Comparison of ENCODE assay signal across 22 cellular contexts in the genomic region with DNA sequence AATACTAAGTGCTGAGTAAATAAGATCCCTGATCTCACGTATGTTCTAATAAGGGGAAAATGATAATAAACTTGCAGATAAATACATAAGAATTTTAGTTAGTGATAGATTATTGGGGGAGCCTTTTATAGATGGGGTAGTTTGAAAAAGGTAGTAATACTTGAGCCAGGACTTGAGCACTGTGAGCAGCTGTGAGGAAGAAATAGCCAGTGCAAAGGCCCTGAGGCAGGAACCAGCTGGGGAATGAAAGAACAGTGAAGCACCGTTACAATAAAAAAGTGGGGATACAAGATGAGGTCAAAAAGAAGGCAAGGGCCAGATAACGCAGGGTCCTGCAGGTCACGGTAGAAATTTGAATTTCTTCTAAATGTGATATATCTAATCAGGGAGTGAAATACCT.
DNase-seq lines count a peak whose midpoint lies in the region; FAIRE-seq and TF ChIP-seq lines count a peak whose summit lies in the region.
"Had no signal": no experiment of that assay in that cellular context is flagged by ENCODE, and none has a peak within 500 bp of the region (broad histone marks: within the 10 kb centered on the region; RNA-seq: fewer than 3 reads in every experiment).

No MANE protein-coding gene starts in this region.

- H3K4me3 Mint-ChIP-seq in CD14-positive monocyte: no peak overlapping the region
- H3K4me3 Mint-ChIP-seq: CD4-positive, alpha-beta T cell; HFFc6; IgD-negative memory B cell had no signal

- H2AFZ ChIP-seq in H1 (ENCODE audit: low read length): no peak overlapping the region
- H2AFZ ChIP-seq: GM23248 had no signal

- no peak overlapping the region for H3K14ac ChIP-seq in H1 (ENCODE audit: insufficient read length)

- H2BK5ac ChIP-seq in H1 (ENCODE audit: low read depth, low read length): no peak overlapping the region

- no peak overlapping the region for H2AK5ac ChIP-seq in H1 (ENCODE audit: low read depth, low read length)

- H2BK15ac ChIP-seq in H1 (ENCODE audit: low read length): no peak overlapping the region

- H2BK12ac ChIP-seq in H1 (ENCODE audit: low read depth, low read length): no peak overlapping the region

- TF ChIP-seq EP300 in H1 (IDR thresholded peaks at IDR 0.05; ENCODE audit: borderline replicate concordance in 1 of 2, low read depth in 2 of 2, low read length in 2 of 2): no peak

- CTCF ChIA-PET in H1 (lab: Charles Lee; ENCODE audit: partially characterized antibody): interaction anchor here (0.6 to 0.7 kb wide), 2 partner anchors 13 to 43 kb away, joined by 3 read pairs; no protein-coding TSS in a partner anchor

- POLR2A ChIA-PET in H1 (lab: Charles Lee; ENCODE audit: partially characterized antibody): no interaction called here

- no peak overlapping the region for H3K4ac ChIP-seq in H1 (replicated peaks; ENCODE audit: insufficient read length, low read depth, low read length)

- H3K79me1 ChIP-seq in H1 (ENCODE audit: low read depth, low read length): no peaks in the 10 kb centered on the region

- 96% methylated on average over 4 of the region's 4 CpGs; no CpG with 5 or more reads in 1 of the 2 experiments for WGBS in H1 (ENCODE audit: extremely low coverage in 1 of 2, insufficient coverage in 1 of 2, insufficient read length in 1 of 2, insufficient replicate concordance in 2 of 2, low coverage in 1 of 2, low lambda C conversion rate in 2 of 2, missing lambda C conversion rate in 1 of 2), 2 experiments
- 88 to 96% (median 95%) methylated on average over 4 of the region's 4 CpGs for WGBS in spleen, 5 donors

- no peak for FAIRE-seq in H1 (lab: Jason Lieb, UNC)
- FAIRE-seq: A204.1, GM12891, GM19239 had no signal

- H3K9me3 ChIP-seq in H1 (ENCODE audit: insufficient read depth in 2 of 2, low read depth in 1 of 2, low read length in 1 of 2) (no peaks in the 10 kb centered on the region), spleen (no peaks in the 10 kb centered on the region)
- H3K9me3 ChIP-seq: BE2C, Caco-2 had no signal

- H3K27me3 Mint-ChIP-seq in CD14-positive monocyte (ENCODE audit: low read depth in 3 of 3): peaks cover 0 to 4% (median 0%) of the 10 kb centered on the region in 3 donors
- H3K27me3 Mint-ChIP-seq: IgD-negative memory B cell had no signal

- no peaks in the 10 kb centered on the region for H3K36me3 Mint-ChIP-seq in CD14-positive monocyte
- H3K36me3 Mint-ChIP-seq: IgD-negative memory B cell had no signal

- no peaks in the 10 kb centered on the region for H3K79me2 ChIP-seq in H1 (ENCODE audit: control insufficient read depth in 1 of 2, insufficient read depth in 2 of 2, low read length in 2 of 2)

- no peaks in the 10 kb centered on the region for H3K4me1 ChIP-seq in H1 (replicated peaks in 1 of 4; ENCODE audit: control insufficient read depth in 3 of 4, insufficient read depth in 4 of 4, low read length in 3 of 4)
- peaks cover 0 to 4% (median 0%) of the 10 kb centered on the region in 6 donors for H3K4me1 ChIP-seq in spleen
- H3K4me1 ChIP-seq: BE2C had no signal

- no peak overlapping the region for H3K9ac ChIP-seq in H1 (replicated peaks in 1 of 4; ENCODE audit: extremely low read depth in 1 of 4, low read depth in 3 of 4, low read length in 3 of 4)
- H3K9ac ChIP-seq: GM23248 had no signal

- no peak overlapping the region for H3K23ac ChIP-seq in H1 (ENCODE audit: insufficient read length)

- H3K4me3 ChIP-seq in H1 (ENCODE audit: extremely low read depth in 1 of 4, insufficient read depth in 2 of 4, low read depth in 3 of 4, low read length in 4 of 4): no peak overlapping the region
- no peak overlapping the region for H3K4me3 ChIP-seq in spleen
- H3K4me3 ChIP-seq: GM23248 had no signal

- no peaks in the 10 kb centered on the region for H3K36me3 ChIP-seq in H1 (ENCODE audit: control insufficient read depth in 2 of 4, insufficient read depth in 4 of 4, low read length in 3 of 4)
- H3K36me3 ChIP-seq in spleen: no peaks in the 10 kb centered on the region
- H3K36me3 ChIP-seq: BE2C had no signal

- no peak overlapping the region for H2BK20ac ChIP-seq in H1 (ENCODE audit: low read length)

- peaks cover 0 to 2% (median 0%) of the 10 kb centered on the region in 7 donors for H3K9me3 Mint-ChIP-seq in CD14-positive monocyte
- H3K9me3 Mint-ChIP-seq: CD4-positive, alpha-beta T cell; HFFc6 had no signal

- H4K8ac ChIP-seq in H1 (ENCODE audit: extremely low read depth, insufficient read depth, low read length): no peak overlapping the region

- peak overlapping the region; percentile 50 for H3K27ac ChIP-seq in VCaP
- H3K27ac ChIP-seq in H1 (ENCODE audit: low read depth, low read length): no peak overlapping the region
- peak overlapping the region in 5 of 8 donors; percentile 42 to 67 (median 59) for H3K27ac ChIP-seq in spleen
- H3K27ac ChIP-seq: GM23248, HL-60 had no signal

- no peaks in the 10 kb centered on the region for H4K20me1 ChIP-seq in H1 (replicated peaks in 1 of 2; ENCODE audit: control insufficient read depth in 1 of 2, insufficient read depth in 2 of 2, low read length in 2 of 2)

- no peaks in the 10 kb centered on the region for H3K27me3 ChIP-seq in H1 (replicated peaks in 1 of 4; ENCODE audit: control insufficient read depth in 3 of 4, extremely low read depth in 1 of 4, insufficient read depth in 3 of 4, low read length in 3 of 4)
- no peaks in the 10 kb centered on the region for H3K27me3 ChIP-seq in spleen (replicated peaks in 1 of 7)
- H3K27me3 ChIP-seq: BE2C had no signal

- H3K27ac Mint-ChIP-seq in CD14-positive monocyte: peak overlapping the region in 4 of 7 donors; percentile 30 to 88 (median 73)
- H3K27ac Mint-ChIP-seq: CD4-positive, alpha-beta T cell; IgD-negative memory B cell had no signal

- DNase-seq in CD14-positive monocyte (ENCODE audit: low spot score) (no peak), H1 (ENCODE audit: low read depth in 1 of 2, low spot score in 2 of 2) (no peak), spleen (no peak), NCI-H446 (lab: John Stamatoyannopoulos, UW) (no peak)
- DNase-seq in activated naive CD4-positive, alpha-beta T cell (lab: John Stamatoyannopoulos, UW): no peak
- no peak for DNase-seq in activated CD4-positive, alpha-beta T cell treated with anti-CD3 and anti-CD28 coated beads for 4 hours
- DNase-seq: ACHN; BE2C; C1 segment of cervical spinal cord; Caco-2; CD4-positive, alpha-beta T cell; DMS79 treated with DMSO at 0.1 percent for 48 hours; HCEC 1CT; HFFc6; KG1 had no signal

- H3K18ac ChIP-seq in H1 (ENCODE audit: extremely low read depth, low read length): no peak overlapping the region

- no peak for TF ChIP-seq RAD21 in H1 (IDR thresholded peaks at IDR 0.05 in 1 of 2, conservative IDR thresholded peaks at IDR 0.05 in 1 of 2; ENCODE audit: low read depth in 2 of 2, low read length in 2 of 2)

- peaks cover 36% of the 10 kb centered on the region for H3K4me1 Mint-ChIP-seq in CD14-positive monocyte

- no peaks in the 10 kb centered on the region for H3K23me2 ChIP-seq in H1 (ENCODE audit: low read depth, low read length)

- no peak overlapping the region for H2BK120ac ChIP-seq in H1 (replicated peaks; ENCODE audit: low read depth, low read length)

- H3K56ac ChIP-seq in H1 (replicated peaks; ENCODE audit: insufficient read length, low read depth, low read length): no peak overlapping the region

- H4K91ac ChIP-seq in H1 (replicated peaks; ENCODE audit: insufficient read length, low read length): no peak overlapping the region

- TF ChIP-seq CTCF in CD14-positive monocyte (IDR thresholded peaks at IDR 0.05) (no peak), VCaP (conservative IDR thresholded peaks at IDR 0.05) (no peak), H1 (IDR thresholded peaks at IDR 0.05; ENCODE audit: control extremely low read depth in 1 of 3, insufficient read depth in 1 of 3, low read depth in 1 of 3, low read length in 3 of 3) (no peak), spleen (IDR thresholded peaks at IDR 0.05 in 8 of 11, conservative IDR thresholded peaks at IDR 0.05 in 3 of 11) (no peak)

- H3K4me2 ChIP-seq in H1 (ENCODE audit: insufficient read depth in 1 of 2, low read depth in 2 of 2, low read length in 2 of 2): no peak overlapping the region

- intact Hi-C loops in CD14-positive monocyte (cut with micrococcal nuclease) (no loop called here), spleen (cut with DNase I; ENCODE audit: low total_unique reads) (no loop called here)

- TF ChIP-seq POLR2A in H1 (IDR thresholded peaks at IDR 0.05; ENCODE audit: control extremely low read depth in 1 of 2, low read depth in 2 of 2, low read length in 2 of 2) (no peak), spleen (IDR thresholded peaks at IDR 0.05) (no peak)

- no peak overlapping the region for H4K5ac ChIP-seq in H1 (ENCODE audit: insufficient read length, low read depth, low read length)

TF ChIP-seq in H1, 55 proteins besides CTCF, POLR2A, EP300 and RAD21:
- TF ChIP-seq CHD2 (IDR thresholded peaks at IDR 0.05; ENCODE audit: low read length) (no peak), KDM1A (IDR thresholded peaks at IDR 0.05; ENCODE audit: borderline replicate concordance, low read length) (peak; percentile 46; the same call in 1 of the 2 replicates)
